In the genomic region with DNA sequence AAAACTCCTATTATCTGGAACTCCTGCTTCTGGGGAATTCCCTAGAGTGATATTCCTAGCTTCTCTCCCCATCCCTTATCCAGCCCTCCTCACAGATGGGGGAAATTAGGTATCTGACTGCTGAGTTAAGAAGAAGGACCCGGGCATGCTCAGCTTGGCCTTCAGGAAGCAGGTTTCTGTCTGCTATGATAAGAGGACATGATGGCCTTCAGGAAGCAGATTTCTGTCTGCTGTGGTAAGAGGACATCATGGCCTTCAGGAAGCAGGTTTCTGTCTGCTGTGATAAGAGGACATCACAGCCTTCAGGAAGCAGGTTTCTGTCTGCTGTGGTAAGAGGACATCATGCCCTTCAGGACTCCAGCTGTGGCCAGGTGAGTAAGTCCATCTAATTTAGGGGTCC, we compare ENCODE assay signal across 1 cellular context.
TF ChIP-seq lines count a peak whose summit lies in the region.

No MANE protein-coding gene starts in this region.

TF ChIP-seq in K562, 482 proteins besides CTCF, POLR2A, EP300 and RAD21 (continued from another document and continues in another):
- TF ChIP-seq, protein P1, sequence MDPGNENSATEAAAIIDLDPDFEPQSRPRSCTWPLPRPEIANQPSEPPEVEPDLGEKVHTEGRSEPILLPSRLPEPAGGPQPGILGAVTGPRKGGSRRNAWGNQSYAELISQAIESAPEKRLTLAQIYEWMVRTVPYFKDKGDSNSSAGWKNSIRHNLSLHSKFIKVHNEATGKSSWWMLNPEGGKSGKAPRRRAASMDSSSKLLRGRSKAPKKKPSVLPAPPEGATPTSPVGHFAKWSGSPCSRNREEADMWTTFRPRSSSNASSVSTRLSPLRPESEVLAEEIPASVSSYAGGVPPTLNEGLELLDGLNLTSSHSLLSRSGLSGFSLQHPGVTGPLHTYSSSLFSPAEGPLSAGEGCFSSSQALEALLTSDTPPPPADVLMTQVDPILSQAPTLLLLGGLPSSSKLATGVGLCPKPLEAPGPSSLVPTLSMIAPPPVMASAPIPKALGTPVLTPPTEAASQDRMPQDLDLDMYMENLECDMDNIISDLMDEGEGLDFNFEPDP (CRISPR knock-in tag; IDR thresholded peaks at IDR 0.05): no peak
- TF ChIP-seq XRCC3 (IDR thresholded peaks at IDR 0.05): no peak
- TF ChIP-seq, protein P2, sequence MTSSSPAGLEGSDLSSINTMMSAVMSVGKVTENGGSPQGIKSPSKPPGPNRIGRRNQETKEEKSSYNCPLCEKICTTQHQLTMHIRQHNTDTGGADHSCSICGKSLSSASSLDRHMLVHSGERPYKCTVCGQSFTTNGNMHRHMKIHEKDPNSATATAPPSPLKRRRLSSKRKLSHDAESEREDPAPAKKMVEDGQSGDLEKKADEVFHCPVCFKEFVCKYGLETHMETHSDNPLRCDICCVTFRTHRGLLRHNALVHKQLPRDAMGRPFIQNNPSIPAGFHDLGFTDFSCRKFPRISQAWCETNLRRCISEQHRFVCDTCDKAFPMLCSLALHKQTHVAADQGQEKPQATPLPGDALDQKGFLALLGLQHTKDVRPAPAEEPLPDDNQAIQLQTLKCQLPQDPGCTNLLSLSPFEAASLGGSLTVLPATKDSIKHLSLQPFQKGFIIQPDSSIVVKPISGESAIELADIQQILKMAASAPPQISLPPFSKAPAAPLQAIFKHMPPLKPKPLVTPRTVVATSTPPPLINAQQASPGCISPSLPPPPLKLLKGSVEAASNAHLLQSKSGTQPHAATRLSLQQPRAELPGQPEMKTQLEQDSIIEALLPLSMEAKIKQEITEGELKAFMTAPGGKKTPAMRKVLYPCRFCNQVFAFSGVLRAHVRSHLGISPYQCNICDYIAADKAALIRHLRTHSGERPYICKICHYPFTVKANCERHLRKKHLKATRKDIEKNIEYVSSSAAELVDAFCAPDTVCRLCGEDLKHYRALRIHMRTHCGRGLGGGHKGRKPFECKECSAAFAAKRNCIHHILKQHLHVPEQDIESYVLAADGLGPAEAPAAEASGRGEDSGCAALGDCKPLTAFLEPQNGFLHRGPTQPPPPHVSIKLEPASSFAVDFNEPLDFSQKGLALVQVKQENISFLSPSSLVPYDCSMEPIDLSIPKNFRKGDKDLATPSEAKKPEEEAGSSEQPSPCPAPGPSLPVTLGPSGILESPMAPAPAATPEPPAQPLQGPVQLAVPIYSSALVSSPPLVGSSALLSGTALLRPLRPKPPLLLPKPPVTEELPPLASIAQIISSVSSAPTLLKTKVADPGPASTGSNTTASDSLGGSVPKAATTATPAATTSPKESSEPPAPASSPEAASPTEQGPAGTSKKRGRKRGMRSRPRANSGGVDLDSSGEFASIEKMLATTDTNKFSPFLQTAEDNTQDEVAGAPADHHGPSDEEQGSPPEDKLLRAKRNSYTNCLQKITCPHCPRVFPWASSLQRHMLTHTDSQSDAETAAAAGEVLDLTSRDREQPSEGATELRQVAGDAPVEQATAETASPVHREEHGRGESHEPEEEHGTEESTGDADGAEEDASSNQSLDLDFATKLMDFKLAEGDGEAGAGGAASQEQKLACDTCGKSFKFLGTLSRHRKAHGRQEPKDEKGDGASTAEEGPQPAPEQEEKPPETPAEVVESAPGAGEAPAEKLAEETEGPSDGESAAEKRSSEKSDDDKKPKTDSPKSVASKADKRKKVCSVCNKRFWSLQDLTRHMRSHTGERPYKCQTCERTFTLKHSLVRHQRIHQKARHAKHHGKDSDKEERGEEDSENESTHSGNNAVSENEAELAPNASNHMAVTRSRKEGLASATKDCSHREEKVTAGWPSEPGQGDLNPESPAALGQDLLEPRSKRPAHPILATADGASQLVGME (CRISPR knock-in tag; IDR thresholded peaks at IDR 0.05): no peak
- TF ChIP-seq ZNF311 (CRISPR knock-in tag; IDR thresholded peaks at IDR 0.05): no peak
- TF ChIP-seq XRCC4 (IDR thresholded peaks at IDR 0.05; ENCODE audit: extremely low read depth, insufficient read depth, insufficient read length): no peak
- no peak for TF ChIP-seq HDGF (IDR thresholded peaks at IDR 0.05)
- peak; percentile 56; the same call in 1 of the 2 replicates for TF ChIP-seq SMARCE1 (IDR thresholded peaks at IDR 0.05)
- no peak for TF ChIP-seq ZC3H8 (IDR thresholded peaks at IDR 0.05)
- peak; percentile 94 for TF ChIP-seq CTBP1 (IDR thresholded peaks at IDR 0.05; ENCODE audit: borderline replicate concordance)
- TF ChIP-seq HNRNPK (IDR thresholded peaks at IDR 0.05; ENCODE audit: low read depth, low read length, poor library complexity, severe bottlenecking): no peak
- peak; percentile 17; the same call in 1 of the 2 replicates for TF ChIP-seq BCOR (IDR thresholded peaks at IDR 0.05)
- TF ChIP-seq IRF2 (CRISPR knock-in tag; IDR thresholded peaks at IDR 0.05): no peak
- TF ChIP-seq NRF1 (conservative IDR thresholded peaks at IDR 0.05 in 1 of 2, IDR thresholded peaks at IDR 0.05 in 1 of 2): peak; percentile 84 to 87
- peak; percentile 98 for TF ChIP-seq TEAD4 (IDR thresholded peaks at IDR 0.05; ENCODE audit: low read length)
- TF ChIP-seq TEAD4 (CRISPR knock-in tag; IDR thresholded peaks at IDR 0.05; ENCODE audit: borderline replicate concordance): no peak
- no peak for TF ChIP-seq U2AF1 (optimal IDR thresholded peaks at IDR 0.05; ENCODE audit: low read depth, low read length)
- TF ChIP-seq RBFOX2 (IDR thresholded peaks at IDR 0.05; ENCODE audit: low read depth, low read length): no peak
- no peak for TF ChIP-seq ZNF408 (CRISPR knock-in tag; IDR thresholded peaks at IDR 0.05; ENCODE audit: low read depth)
- TF ChIP-seq, protein P3, sequence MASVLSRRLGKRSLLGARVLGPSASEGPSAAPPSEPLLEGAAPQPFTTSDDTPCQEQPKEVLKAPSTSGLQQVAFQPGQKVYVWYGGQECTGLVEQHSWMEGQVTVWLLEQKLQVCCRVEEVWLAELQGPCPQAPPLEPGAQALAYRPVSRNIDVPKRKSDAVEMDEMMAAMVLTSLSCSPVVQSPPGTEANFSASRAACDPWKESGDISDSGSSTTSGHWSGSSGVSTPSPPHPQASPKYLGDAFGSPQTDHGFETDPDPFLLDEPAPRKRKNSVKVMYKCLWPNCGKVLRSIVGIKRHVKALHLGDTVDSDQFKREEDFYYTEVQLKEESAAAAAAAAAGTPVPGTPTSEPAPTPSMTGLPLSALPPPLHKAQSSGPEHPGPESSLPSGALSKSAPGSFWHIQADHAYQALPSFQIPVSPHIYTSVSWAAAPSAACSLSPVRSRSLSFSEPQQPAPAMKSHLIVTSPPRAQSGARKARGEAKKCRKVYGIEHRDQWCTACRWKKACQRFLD (CRISPR knock-in tag; IDR thresholded peaks at IDR 0.05): peak; percentile 30; the same call in 1 of the 2 replicates
- TF ChIP-seq, protein P4, sequence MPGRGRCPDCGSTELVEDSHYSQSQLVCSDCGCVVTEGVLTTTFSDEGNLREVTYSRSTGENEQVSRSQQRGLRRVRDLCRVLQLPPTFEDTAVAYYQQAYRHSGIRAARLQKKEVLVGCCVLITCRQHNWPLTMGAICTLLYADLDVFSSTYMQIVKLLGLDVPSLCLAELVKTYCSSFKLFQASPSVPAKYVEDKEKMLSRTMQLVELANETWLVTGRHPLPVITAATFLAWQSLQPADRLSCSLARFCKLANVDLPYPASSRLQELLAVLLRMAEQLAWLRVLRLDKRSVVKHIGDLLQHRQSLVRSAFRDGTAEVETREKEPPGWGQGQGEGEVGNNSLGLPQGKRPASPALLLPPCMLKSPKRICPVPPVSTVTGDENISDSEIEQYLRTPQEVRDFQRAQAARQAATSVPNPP (IDR thresholded peaks at IDR 0.05; ENCODE audit: borderline replicate concordance, insufficient read depth, insufficient read length): no peak
- TF ChIP-seq SMARCA4 (IDR thresholded peaks at IDR 0.05): peak; percentile 85
- TF ChIP-seq ZNF24 (IDR thresholded peaks at IDR 0.05): no peak
- TF ChIP-seq HSF4 (CRISPR knock-in tag; IDR thresholded peaks at IDR 0.05; ENCODE audit: borderline replicate concordance): no peak
- no peak for TF ChIP-seq CHD2 (IDR thresholded peaks at IDR 0.05; ENCODE audit: low read depth, low read length)
- no peak for TF ChIP-seq ZNF57 (CRISPR knock-in tag; IDR thresholded peaks at IDR 0.05)
- TF ChIP-seq, protein P5, sequence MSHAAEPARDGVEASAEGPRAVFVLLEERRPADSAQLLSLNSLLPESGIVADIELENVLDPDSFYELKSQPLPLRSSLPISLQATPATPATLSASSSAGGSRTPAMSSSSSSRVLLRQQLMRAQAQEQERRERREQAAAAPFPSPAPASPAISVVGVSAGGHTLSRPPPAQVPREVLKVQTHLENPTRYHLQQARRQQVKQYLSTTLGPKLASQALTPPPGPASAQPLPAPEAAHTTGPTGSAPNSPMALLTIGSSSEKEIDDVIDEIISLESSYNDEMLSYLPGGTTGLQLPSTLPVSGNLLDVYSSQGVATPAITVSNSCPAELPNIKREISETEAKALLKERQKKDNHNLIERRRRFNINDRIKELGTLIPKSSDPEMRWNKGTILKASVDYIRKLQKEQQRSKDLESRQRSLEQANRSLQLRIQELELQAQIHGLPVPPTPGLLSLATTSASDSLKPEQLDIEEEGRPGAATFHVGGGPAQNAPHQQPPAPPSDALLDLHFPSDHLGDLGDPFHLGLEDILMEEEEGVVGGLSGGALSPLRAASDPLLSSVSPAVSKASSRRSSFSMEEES (CRISPR knock-in tag; IDR thresholded peaks at IDR 0.05): no peak
- no peak for TF ChIP-seq SREBF2 (CRISPR knock-in tag; IDR thresholded peaks at IDR 0.05)
- no peak for TF ChIP-seq SMARCA5 (IDR thresholded peaks at IDR 0.05)
- no peak for TF ChIP-seq TGIF2 (CRISPR knock-in tag; IDR thresholded peaks at IDR 0.05)
- no peak for TF ChIP-seq RBM14 (IDR thresholded peaks at IDR 0.05; ENCODE audit: borderline replicate concordance, insufficient read depth, low read depth, low read length)
- TF ChIP-seq ETS2 (tag; IDR thresholded peaks at IDR 0.05; ENCODE audit: borderline replicate concordance, poor library complexity, severe bottlenecking): no peak
- TF ChIP-seq FOXJ3 (CRISPR knock-in tag; IDR thresholded peaks at IDR 0.05): no peak
- TF ChIP-seq RAD51 (IDR thresholded peaks at IDR 0.05; ENCODE audit: borderline replicate concordance, low read depth): no peak
- TF ChIP-seq HDAC6 (IDR thresholded peaks at IDR 0.05; ENCODE audit: low read depth, low read length): no peak
- peak; percentile 63; the same call in 1 of the 2 replicates for TF ChIP-seq CREB1 (IDR thresholded peaks at IDR 0.05)
- 0 out of 2 replicates have a peak, but pooled peaks have one; percentile 14 for TF ChIP-seq CREB1 (CRISPR knock-in tag; IDR thresholded peaks at IDR 0.05)
- TF ChIP-seq, protein P6, sequence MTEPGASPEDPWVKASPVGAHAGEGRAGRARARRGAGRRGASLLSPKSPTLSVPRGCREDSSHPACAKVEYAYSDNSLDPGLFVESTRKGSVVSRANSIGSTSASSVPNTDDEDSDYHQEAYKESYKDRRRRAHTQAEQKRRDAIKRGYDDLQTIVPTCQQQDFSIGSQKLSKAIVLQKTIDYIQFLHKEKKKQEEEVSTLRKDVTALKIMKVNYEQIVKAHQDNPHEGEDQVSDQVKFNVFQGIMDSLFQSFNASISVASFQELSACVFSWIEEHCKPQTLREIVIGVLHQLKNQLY (CRISPR knock-in tag; conservative IDR thresholded peaks at IDR 0.05): no peak
- no peak for TF ChIP-seq ZNF717 (CRISPR knock-in tag; IDR thresholded peaks at IDR 0.05)
- TF ChIP-seq HLTF (IDR thresholded peaks at IDR 0.05): no peak
- peak; percentile 62 for TF ChIP-seq MEIS2 (IDR thresholded peaks at IDR 0.05; ENCODE audit: partially characterized antibody)
- TF ChIP-seq CREM (IDR thresholded peaks at IDR 0.05; ENCODE audit: low read depth): peak; percentile 52; the same call in 1 of the 2 replicates
- TF ChIP-seq, protein P7, sequence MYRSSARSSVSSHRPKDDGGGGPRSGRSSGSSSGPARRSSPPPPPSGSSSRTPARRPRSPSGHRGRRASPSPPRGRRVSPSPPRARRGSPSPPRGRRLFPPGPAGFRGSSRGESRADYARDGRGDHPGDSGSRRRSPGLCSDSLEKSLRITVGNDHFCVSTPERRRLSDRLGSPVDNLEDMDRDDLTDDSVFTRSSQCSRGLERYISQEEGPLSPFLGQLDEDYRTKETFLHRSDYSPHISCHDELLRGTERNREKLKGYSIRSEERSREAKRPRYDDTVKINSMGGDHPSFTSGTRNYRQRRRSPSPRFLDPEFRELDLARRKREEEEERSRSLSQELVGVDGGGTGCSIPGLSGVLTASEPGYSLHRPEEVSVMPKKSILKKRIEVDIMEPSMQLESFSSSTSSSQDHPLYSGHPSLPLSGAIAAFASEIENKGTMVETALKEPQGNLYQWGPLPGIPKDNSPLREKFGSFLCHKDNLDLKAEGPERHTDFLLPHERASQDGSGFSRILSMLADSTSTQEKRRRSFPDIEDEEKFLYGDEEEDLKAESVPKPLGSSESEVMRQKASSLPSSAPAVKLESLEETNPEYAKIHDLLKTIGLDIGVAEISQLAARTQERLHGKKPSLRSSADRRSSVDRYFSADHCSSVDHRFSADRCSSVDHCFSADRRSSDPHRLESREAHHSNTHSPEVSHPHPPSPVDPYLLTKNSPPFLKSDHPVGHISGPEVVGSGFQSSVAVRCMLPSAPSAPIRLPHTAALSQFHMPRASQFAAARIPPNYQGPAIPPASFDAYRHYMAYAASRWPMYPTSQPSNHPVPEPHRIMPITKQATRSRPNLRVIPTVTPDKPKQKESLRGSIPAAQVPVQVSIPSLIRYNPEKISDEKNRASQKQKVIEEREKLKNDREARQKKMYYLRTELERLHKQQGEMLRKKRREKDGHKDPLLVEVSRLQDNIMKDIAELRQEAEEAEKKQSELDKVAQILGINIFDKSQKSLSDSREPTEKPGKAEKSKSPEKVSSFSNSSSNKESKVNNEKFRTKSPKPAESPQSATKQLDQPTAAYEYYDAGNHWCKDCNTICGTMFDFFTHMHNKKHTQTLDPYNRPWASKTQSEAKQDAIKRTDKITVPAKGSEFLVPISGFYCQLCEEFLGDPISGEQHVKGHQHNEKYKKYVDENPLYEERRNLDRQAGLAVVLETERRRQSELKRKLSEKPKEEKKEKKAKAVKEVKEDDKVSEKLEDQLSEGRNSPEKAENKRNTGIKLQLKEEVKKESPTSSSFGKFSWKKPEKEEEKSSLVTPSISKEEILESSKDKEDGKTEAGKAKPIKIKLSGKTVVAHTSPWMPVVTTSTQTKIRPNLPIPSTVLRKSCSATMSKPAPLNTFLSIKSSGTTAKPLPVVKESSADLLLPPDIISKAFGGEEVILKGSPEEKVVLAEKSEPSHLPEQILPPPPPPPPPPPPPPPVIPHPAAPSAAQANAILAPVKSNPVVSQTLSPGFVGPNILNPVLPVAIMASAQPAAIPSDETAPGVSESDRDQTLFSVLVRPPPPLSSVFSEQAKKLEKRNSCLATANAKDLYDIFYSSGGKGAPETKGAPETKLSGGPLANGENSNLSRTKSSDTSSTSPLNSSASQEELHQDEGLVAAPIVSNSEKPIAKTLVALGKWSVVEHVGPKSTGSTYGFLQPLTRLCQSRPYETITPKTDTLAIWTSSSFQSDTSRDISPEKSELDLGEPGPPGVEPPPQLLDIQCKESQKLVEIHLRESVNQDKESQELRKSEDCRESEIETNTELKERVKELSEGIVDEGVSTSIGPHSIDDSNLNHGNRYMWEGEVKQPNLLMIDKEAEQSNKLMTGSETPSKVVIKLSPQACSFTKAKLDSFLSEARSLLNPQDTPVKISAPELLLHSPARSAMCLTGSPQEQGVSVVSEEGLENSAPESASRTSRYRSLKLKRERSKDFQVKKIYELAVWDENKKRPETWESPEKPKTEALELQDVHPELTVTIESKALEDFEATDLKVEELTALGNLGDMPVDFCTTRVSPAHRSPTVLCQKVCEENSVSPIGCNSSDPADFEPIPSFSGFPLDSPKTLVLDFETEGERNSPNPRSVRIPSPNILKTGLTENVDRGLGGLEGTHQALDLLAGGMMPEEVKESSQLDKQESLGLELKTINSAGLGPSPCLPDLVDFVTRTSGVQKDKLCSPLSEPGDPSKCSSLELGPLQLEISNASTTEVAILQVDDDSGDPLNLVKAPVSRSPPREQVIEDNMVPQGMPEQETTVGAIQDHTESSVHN (IDR thresholded peaks at IDR 0.05; ENCODE audit: borderline replicate concordance in 1 of 2, low read depth in 1 of 2): no peak
- TF ChIP-seq YY1 (IDR thresholded peaks at IDR 0.05; ENCODE audit: borderline replicate concordance in 1 of 3, control insufficient read depth in 1 of 3, extremely low read depth in 1 of 3, insufficient read depth in 3 of 3, insufficient read length in 1 of 3, insufficient replicate concordance in 2 of 3, low read depth in 1 of 3, low read length in 2 of 3): peak in 1 of 3 experiments; percentile 48
